8 cellular contexts compared by ENCODE assay signal in genomic region chr3:42804113-42804830, GRCh38. TPM values are rescaled to one million over a fixed set of nuclear protein-coding genes. Genes with fewer than 3 reads are reported as not detected.
DNase-seq lines count a peak whose midpoint lies in the region; ATAC-seq, FAIRE-seq and TF ChIP-seq lines count a peak whose summit lies in the region.

TSS of gene HIGD1A (minus strand) at chr3:42804490. CDS start at chr3:42794253, 10,237 bp downstream.

- H3K36me3 ChIP-seq in pancreas, result no peaks in the 10 kb centered on the region
- no peaks in the 10 kb centered on the region for H3K36me3 ChIP-seq in tibial artery

- no peaks in the 10 kb centered on the region for H3K9me3 ChIP-seq in pancreas
- H3K9me3 ChIP-seq in tibial artery, result no peaks in the 10 kb centered on the region

- intact Hi-C loops in Right ventricle myocardium inferior (cut with DNase I), result loop anchor here (1.0 kb wide), 1 partner anchor 31 kb away; the partner anchor contains the start of gene CCDC13
- intact Hi-C loops in pancreas (cut with DNase I), result no loop called here
- intact Hi-C loops in tibial artery (cut with DNase I; ENCODE audit: low total_unique reads), result no loop called here

- ATAC-seq in HG02759 (IDR thresholded peaks at IDR 0.05; ENCODE audit: unreplicated experiment) (peak; percentile 99), Right ventricle myocardium inferior (peak; percentile 100), pancreas (peak; percentile 96 to 99 (median 98))

- 1% methylated on average over 63 of the region's 63 CpGs for WGBS in pancreas, 2 donors

- H3K4me3 ChIP-seq in GM12864 (ENCODE audit: low read depth, low read length), result peak within 1 kb of the TSS; percentile 86
- H3K4me3 ChIP-seq in pancreas, result peak within 1 kb of the TSS; percentile 62 to 86 (median 78)
- peak within 1 kb of the TSS; percentile 80 to 92 for H3K4me3 ChIP-seq in tibial artery

- DNase-seq in GM12864 (ENCODE audit: low read depth), result peak; percentile 85
- DNase-seq in NCI-H1417 (lab: John Stamatoyannopoulos, UW), result peak; percentile 89 to 94 (median 92)
- DNase-seq in SW 1271 (lab: John Stamatoyannopoulos, UW), result peak; percentile 94 to 95
- peak; percentile 89 for DNase-seq in activated naive CD8-positive, alpha-beta T cell treated with anti-CD3 and anti-CD28 coated beads, Interleukin-2, amount 50 U/mL, for 16 hours (ENCODE audit: low read depth, low spot score)
- peak; percentile 98 for DNase-seq in Right ventricle myocardium inferior (ENCODE audit: missing footprints)
- peak; percentile 95 to 98 (median 96) for DNase-seq in pancreas
- DNase-seq in tibial artery, result peak; percentile 97 to 98

- H3K27ac ChIP-seq in pancreas (peak within 1 kb of the TSS; percentile 65 to 94 (median 86)), tibial artery (peak within 1 kb of the TSS; percentile 94 to 97)

- FAIRE-seq in pancreas (lab: Jason Lieb, UNC), result peak; percentile 76

- H3K4me1 ChIP-seq in pancreas (peaks cover 10 to 34% (median 31%) of the 10 kb centered on the region in 3 donors), tibial artery (peaks cover 0 to 39% (median 22%) of the 10 kb centered on the region in 4 donors)

- H3K27me3 ChIP-seq in pancreas (no peaks in the 10 kb centered on the region), tibial artery (peaks cover 0 to 2% of the 10 kb centered on the region in 2 donors)

- TF ChIP-seq CTCF in GM12864 (IDR thresholded peaks at IDR 0.05; ENCODE audit: low read depth, low read length, missing control alignments) (no peak), pancreas (IDR thresholded peaks at IDR 0.05) (no peak), tibial artery (IDR thresholded peaks at IDR 0.05) (no peak)

RNA-seq across cellular contexts. Expression of gene HIGD1A, which starts in this region (rescaled TPM):
- total RNA-seq in Right ventricle myocardium inferior (335 TPM), pancreas (10 to 100 TPM; 14.6 to 34.9 (median 27.3) TPM)
- polyA plus RNA-seq in pancreas, result 10 to 100 TPM; 32.4 to 56.6 TPM

Comparison
In these comparisons a context has a peak if more than half of its experiments do, and no peak if none do; other contexts are left out.
1. Peak in every context shown above with its lines: DNase-seq, ATAC-seq, H3K4me3 ChIP-seq and H3K27ac ChIP-seq.